In the genomic region with DNA sequence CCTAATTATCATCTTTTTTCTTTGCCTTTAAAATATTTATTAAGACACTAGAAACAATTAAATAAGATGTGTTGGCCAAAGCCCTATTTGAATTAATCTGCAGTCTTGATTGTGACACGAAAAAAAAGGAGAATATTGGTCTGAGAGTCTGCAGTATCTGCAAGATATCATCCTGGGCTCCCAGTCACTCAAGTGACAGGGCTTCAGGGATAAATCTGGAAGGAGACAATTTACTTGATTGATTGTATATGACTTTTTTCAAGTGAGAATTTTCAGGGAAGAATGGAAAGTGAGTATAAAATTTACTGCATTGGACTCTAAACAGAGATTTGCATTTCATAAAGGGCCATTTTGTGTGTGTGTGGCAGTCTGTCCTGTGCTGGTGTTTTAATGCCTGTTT, we compare ENCODE assay signal across 18 cellular contexts.
"Had no signal": no experiment of that assay in that cellular context is flagged by ENCODE, and none has a peak within 500 bp of the region (broad histone marks: within the 10 kb centered on the region; RNA-seq: fewer than 3 reads in every experiment).

No MANE protein-coding gene starts in this region.

- ATAC-seq: gastroesophageal sphincter; heart left ventricle; left lobe of liver; stimulated activated effector memory CD8-positive, alpha-beta T cell treated with anti-CD3 and anti-CD28 coated beads, Interleukin-12 subunit alpha, Interleukin-12 subunit beta, amount 100 ng/mL, for 72 hours had no signal

- DNase-seq: dorsolateral prefrontal cortex; effector CD4-positive, alpha-beta T cell; heart left ventricle; naive B cell; sigmoid colon; stimulated activated CD4-positive, alpha-beta T cell treated with anti-CD3 and anti-CD28 coated beads, Interleukin-2, amount 100 ng/mL, for 24 hours; stimulated activated CD4-positive, alpha-beta T cell treated with anti-CD3 and anti-CD28 coated beads, Interleukin-4, amount 100 ng/mL, for 24 hours; stimulated activated naive CD4-positive, alpha-beta T cell treated with Interleukin-2 at 50 U/mL for 16 hours; stomach had no signal

- H3K4me1 ChIP-seq: vagina had no signal

- H3K36me3 ChIP-seq: gastroesophageal sphincter, heart left ventricle, right atrium auricular region, sigmoid colon, stomach, thyroid gland, vagina had no signal

- H3K9me3 ChIP-seq: gastroesophageal sphincter, heart left ventricle, right atrium auricular region, sigmoid colon, stomach, thyroid gland, vagina had no signal

- H3K27ac ChIP-seq: dorsolateral prefrontal cortex, gastroesophageal sphincter, heart left ventricle, hepatocyte, parathyroid adenoma, stomach, vagina had no signal

- H3K4me3 ChIP-seq: dorsolateral prefrontal cortex, gastroesophageal sphincter, heart left ventricle, hepatocyte, lung, right atrium auricular region, sigmoid colon, stomach, thyroid gland, vagina had no signal

- H3K9ac ChIP-seq: parathyroid adenoma had no signal

- H3K27me3 ChIP-seq: dorsolateral prefrontal cortex, gastroesophageal sphincter, heart left ventricle, hepatocyte, right atrium auricular region, sigmoid colon, stomach, thyroid gland, vagina had no signal
